ENCODE assay signal across 14 cellular contexts in the genomic region with DNA sequence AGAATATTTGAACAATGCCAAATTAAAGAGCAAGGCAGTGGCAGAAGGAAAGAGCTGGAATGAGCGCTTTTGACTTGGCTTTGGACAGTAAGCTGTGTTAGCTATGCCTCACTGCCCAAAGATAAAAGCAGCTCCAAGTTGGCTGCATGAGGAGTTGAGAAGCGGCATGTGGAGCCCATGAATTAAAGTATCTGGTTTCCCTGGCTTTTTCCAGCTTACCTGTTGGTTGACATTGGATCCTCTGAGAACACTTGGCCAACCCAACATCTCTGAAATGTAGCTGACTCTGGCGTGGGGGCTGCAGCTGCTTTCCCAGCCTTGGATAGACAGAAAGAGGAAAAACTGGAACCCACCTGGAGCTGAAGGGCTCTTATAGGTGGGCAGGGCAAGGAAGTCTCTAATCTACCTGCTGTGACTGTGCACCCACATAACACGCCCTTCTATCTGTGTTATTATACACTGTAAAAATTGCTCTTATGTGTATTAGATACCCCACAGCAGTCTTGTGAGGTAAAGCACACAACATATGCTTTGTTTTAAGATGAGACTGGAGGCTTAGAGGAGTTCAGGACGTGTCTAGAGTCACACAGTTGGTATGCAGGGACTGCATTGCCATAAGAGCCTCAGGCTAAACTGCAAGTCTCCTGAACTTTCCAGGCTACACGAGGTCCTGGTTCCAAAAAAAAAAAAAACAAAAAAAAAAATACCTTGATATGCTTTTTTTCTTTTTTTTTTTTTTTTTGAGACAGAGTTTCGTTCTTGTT. TPM values are rescaled to one million over a fixed set of nuclear protein-coding genes. Genes with fewer than 3 reads are reported as not detected.
A peak's percentile ranks its signal among the peaks of the same experiment; 100 is the strongest.
DNase-seq lines count a peak whose midpoint lies in the region; ATAC-seq and TF ChIP-seq lines count a peak whose summit lies in the region.
"Had no signal": no experiment of that assay in that cellular context is flagged by ENCODE, and none has a peak within 500 bp of the region (broad histone marks: within the 10 kb centered on the region; RNA-seq: fewer than 3 reads in every experiment).

No MANE protein-coding gene starts in this region.

- H3K9ac ChIP-seq in Loucy (ENCODE audit: low read depth, low read length, poor library complexity, severe bottlenecking): peak overlapping the region; percentile 96

- H3K4me1 ChIP-seq in Loucy (ENCODE audit: insufficient read depth, low read length, poor library complexity, severe bottlenecking) (peaks cover 82% of the 10 kb centered on the region), HAP-1 (no peaks in the 10 kb centered on the region)

- H3F3A ChIP-seq in Loucy (ENCODE audit: low read depth): no peaks in the 10 kb centered on the region

- H3K36me3 ChIP-seq in Loucy (ENCODE audit: insufficient read depth, low read length) (peaks cover 7% of the 10 kb centered on the region; the same call in 1 of the 2 replicates), HAP-1 (replicated peaks) (no peaks in the 10 kb centered on the region)
- H3K36me3 ChIP-seq: esophagus squamous epithelium had no signal

- H3K4me3 ChIP-seq in Loucy (ENCODE audit: low read length, poor library complexity, severe bottlenecking): peak overlapping the region; percentile 89
- no peak overlapping the region for H3K4me3 ChIP-seq in HAP-1
- H3K4me3 ChIP-seq: esophagus squamous epithelium, spleen had no signal

- H3K9me3 ChIP-seq in Loucy (ENCODE audit: insufficient read depth, low read depth, low read length) (no peaks in the 10 kb centered on the region), HAP-1 (no peaks in the 10 kb centered on the region)
- H3K9me3 ChIP-seq: esophagus squamous epithelium, spleen had no signal

- CTCF ChIA-PET in RWPE1 (lab: Yijun Ruan, JAX) (interaction anchor here (0.8 kb wide), 1 partner anchor 192 kb away, joined by 3 read pairs; no protein-coding TSS in a partner anchor), GM10248 (lab: Yijun Ruan, JAX) (interaction anchor here (0.9 to 1.7 kb wide), 4 partner anchors 12 to 119 kb away, joined by 3 to 5 read pairs (median 4); no protein-coding TSS in a partner anchor)

- no peak overlapping the region for H2AFZ ChIP-seq in Loucy (ENCODE audit: low read length)

- H3K27me3 ChIP-seq in Loucy (ENCODE audit: insufficient read depth, low read length, poor library complexity, severe bottlenecking): peaks cover 3% of the 10 kb centered on the region
- no peaks in the 10 kb centered on the region for H3K27me3 ChIP-seq in HAP-1 (ENCODE audit: low read depth)
- H3K27me3 ChIP-seq: esophagus squamous epithelium had no signal

- in situ Hi-C loops in HAP-1 (cut with MboI; ENCODE audit: low sequenced_read_pairs): no loop called here

- POLR2A ChIA-PET in RWPE1 (lab: Yijun Ruan, JAX; ENCODE audit: low non-redundant PET) (no interaction called here), GM10248 (lab: Yijun Ruan, JAX) (no interaction called here)

- no peak overlapping the region for H3K27ac ChIP-seq in RWPE1
- H3K27ac ChIP-seq: esophagus squamous epithelium had no signal

- peaks cover 100% of the 10 kb centered on the region for H3K79me2 ChIP-seq in Loucy (ENCODE audit: insufficient read depth, low read length)

- TF ChIP-seq CTCF in Loucy (conservative IDR thresholded peaks at IDR 0.05; ENCODE audit: low read length) (no peak), RWPE1 (conservative IDR thresholded peaks at IDR 0.05; ENCODE audit: low read depth) (no peak), GM10248 (IDR thresholded peaks at IDR 0.05; ENCODE audit: control extremely low read depth, extremely low read depth, low read depth, missing control alignments) (no peak)

- H4K20me1 ChIP-seq in Loucy (ENCODE audit: insufficient read depth, low read length, poor library complexity, severe bottlenecking): peaks cover 44% of the 10 kb centered on the region

- no peaks in the 10 kb centered on the region for H3K9me2 ChIP-seq in Loucy (replicated peaks; ENCODE audit: low read depth, low read length)

- DNase-seq in COR-L47 (lab: John Stamatoyannopoulos, UW) (peak; percentile 93), RWPE1 (ENCODE audit: low spot score) (peak; percentile 53), kidney glomerular epithelial cell (lab: John Stamatoyannopoulos, UW) (peak; percentile 33), GM10248 (ENCODE audit: extremely low spot score) (no peak), HAP-1 (ENCODE audit: low spot score in 2 of 2) (no peak), A172 (ENCODE audit: low spot score) (no peak)
- DNase-seq: activated B cell treated with CpG ODN at 0.5 μM for 24 hours; activated naive CD4-positive, alpha-beta T cell treated with Interleukin-2 at 50 U/mL for 16 hours; esophagus squamous epithelium; NCI-H510A; spleen; stimulated activated naive B cell treated with anti-CD40 and anti-IgM and Interleukin-4, amounts not matched to agents 10 μg/mL and 1 μg/mL and 100 μg/mL, for 72 hours had no signal

- ATAC-seq in HG03135 (IDR thresholded peaks at IDR 0.05; ENCODE audit: unreplicated experiment): no peak
- ATAC-seq: stimulated activated naive B cell treated with anti-CD40 and anti-IgM and Interleukin-4, amounts not matched to agents 10 μg/mL and 1 μg/mL and 100 μg/mL, for 72 hours had no signal

- H3K4me2 ChIP-seq in Loucy (ENCODE audit: low read depth, low read length, poor library complexity, severe bottlenecking): peak overlapping the region; percentile 78

RNA-seq across cellular contexts. Expression of gene UBASH3B, which starts 5.8 kb away (rescaled TPM):
- 4.0 and 6.9 TPM in 2 replicates for total RNA-seq in A172 (2014; rRNA removed; shearing (Covaris generic))

Comparison
In these comparisons a context has a peak if more than half of its experiments do, and no peak if none do; other contexts are left out.
1. DNase-seq: peak in COR-L47 (single experiment), RWPE1 (single experiment) and kidney glomerular epithelial cell (single experiment); none in GM10248 (single experiment), HAP-1 (0 of 2) and A172 (single experiment).